ENCODE assay signal across 1 cellular context in the genomic region with DNA sequence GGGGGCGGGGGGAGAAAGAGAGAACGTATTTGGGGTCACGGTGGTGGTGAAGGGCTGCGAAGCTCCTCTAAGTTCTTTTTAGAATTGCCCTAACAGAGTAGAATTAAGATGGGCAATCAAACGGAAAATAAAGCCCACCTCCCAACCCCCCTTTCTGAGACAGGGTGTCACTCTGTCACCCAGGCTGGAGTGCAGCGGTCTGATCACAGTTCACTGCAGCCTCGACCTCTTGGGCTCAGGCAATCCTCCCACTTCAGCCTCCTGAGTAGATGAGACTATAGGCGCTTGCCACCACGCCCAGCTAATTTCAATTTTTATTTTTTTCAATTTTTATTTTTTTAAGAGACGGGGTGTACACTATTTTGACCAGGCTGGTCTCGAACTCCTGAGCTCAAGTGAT.
TF ChIP-seq lines count a peak whose summit lies in the region.

No MANE protein-coding gene starts in this region.

TF ChIP-seq in GM23338, 12 proteins besides CTCF, POLR2A, EP300 and RAD21 (continued from another document):
- TF ChIP-seq ZNF462 (CRISPR knock-in tag; IDR thresholded peaks at IDR 0.05) (no peak), ZNF331 (CRISPR knock-in tag; IDR thresholded peaks at IDR 0.05; ENCODE audit: low read depth) (no peak), EZH2 (IDR thresholded peaks at IDR 0.05; ENCODE audit: low read depth, unreplicated experiment) (no peak), JUNB (IDR thresholded peaks at IDR 0.05; ENCODE audit: unreplicated experiment) (no peak), POLR2AphosphoS5 (IDR thresholded peaks at IDR 0.05; ENCODE audit: low read depth) (no peak), NANOG (IDR thresholded peaks at IDR 0.05; ENCODE audit: borderline replicate concordance) (no peak)
- TF ChIP-seq, protein P1, sequence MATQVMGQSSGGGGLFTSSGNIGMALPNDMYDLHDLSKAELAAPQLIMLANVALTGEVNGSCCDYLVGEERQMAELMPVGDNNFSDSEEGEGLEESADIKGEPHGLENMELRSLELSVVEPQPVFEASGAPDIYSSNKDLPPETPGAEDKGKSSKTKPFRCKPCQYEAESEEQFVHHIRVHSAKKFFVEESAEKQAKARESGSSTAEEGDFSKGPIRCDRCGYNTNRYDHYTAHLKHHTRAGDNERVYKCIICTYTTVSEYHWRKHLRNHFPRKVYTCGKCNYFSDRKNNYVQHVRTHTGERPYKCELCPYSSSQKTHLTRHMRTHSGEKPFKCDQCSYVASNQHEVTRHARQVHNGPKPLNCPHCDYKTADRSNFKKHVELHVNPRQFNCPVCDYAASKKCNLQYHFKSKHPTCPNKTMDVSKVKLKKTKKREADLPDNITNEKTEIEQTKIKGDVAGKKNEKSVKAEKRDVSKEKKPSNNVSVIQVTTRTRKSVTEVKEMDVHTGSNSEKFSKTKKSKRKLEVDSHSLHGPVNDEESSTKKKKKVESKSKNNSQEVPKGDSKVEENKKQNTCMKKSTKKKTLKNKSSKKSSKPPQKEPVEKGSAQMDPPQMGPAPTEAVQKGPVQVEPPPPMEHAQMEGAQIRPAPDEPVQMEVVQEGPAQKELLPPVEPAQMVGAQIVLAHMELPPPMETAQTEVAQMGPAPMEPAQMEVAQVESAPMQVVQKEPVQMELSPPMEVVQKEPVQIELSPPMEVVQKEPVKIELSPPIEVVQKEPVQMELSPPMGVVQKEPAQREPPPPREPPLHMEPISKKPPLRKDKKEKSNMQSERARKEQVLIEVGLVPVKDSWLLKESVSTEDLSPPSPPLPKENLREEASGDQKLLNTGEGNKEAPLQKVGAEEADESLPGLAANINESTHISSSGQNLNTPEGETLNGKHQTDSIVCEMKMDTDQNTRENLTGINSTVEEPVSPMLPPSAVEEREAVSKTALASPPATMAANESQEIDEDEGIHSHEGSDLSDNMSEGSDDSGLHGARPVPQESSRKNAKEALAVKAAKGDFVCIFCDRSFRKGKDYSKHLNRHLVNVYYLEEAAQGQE (IDR thresholded peaks at IDR 0.05; ENCODE audit: unreplicated experiment): no peak
